ENCODE assay signal across 8 cellular contexts in the genomic region with DNA sequence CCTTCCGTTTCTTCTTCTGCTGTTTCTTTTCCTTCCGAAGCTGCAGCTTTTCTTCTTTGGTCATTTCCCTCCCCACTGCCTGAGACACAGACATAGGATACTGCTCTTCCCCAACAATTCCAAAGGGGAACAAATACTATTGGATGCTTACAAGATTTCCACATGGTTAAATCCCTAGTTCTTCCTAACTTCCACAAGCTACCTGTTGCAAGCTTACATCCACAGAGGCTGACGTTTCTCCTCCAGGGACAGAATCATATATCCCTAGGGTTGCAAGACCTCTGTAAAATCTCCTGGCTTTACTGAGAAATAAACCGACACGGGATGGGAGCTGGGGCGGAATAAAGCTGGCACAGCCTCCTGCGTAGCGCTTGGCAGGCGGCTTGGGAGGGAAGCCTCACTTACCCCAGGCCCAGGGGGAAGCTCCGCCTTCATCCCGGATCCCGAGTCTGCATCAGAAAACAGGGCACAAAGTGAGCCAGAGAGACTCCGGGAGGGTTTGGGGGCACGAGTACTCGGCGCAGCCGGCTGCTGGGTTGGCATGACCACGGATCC. TPM values are rescaled to one million over a fixed set of nuclear protein-coding genes. Genes with fewer than 3 reads are reported as not detected.
DNase-seq lines count a peak whose midpoint lies in the region; ATAC-seq and TF ChIP-seq lines count a peak whose summit lies in the region.

No MANE protein-coding gene starts in this region.

- H3K9me3 ChIP-seq in colonic mucosa = no peaks in the 10 kb centered on the region
- no peaks in the 10 kb centered on the region for H3K9me3 ChIP-seq in left lung
- H3K9me3 ChIP-seq in stomach smooth muscle (ENCODE audit: control insufficient read depth in 2 of 2, low read length in 2 of 2) = no peaks in the 10 kb centered on the region

- ATAC-seq in HG02610 (IDR thresholded peaks at IDR 0.05; ENCODE audit: unreplicated experiment) = peak; percentile 11
- peak; percentile 50 for ATAC-seq in left lung

- TF ChIP-seq CTCF in colonic mucosa (IDR thresholded peaks at IDR 0.05) = no peak
- TF ChIP-seq CTCF in left lung (IDR thresholded peaks at IDR 0.05) = no peak

- DNase-seq in NCI-H2081 (lab: John Stamatoyannopoulos, UW) (peak; percentile 46 to 65), NCI-H2081 treated with DMSO at 0.1 percent for 48 hours (lab: John Stamatoyannopoulos, UW) (no peak), OCI-M1 (lab: John Stamatoyannopoulos, UW) (peak; percentile 69), colonic mucosa (peak; percentile 65), left lung (peak in 1 of 2 donors; percentile 71), CD1c-positive myeloid dendritic cell (ENCODE audit: extremely low spot score) (no peak)

- intact Hi-C loops in colonic mucosa (cut with DNase I) (no loop called here), left lung (cut with DNase I) (no loop called here)

- H3K4me1 ChIP-seq in colonic mucosa (peaks cover 17% of the 10 kb centered on the region), left lung (peaks cover 31 to 37% of the 10 kb centered on the region in 2 donors), stomach smooth muscle (ENCODE audit: control insufficient read depth, insufficient read depth, low read length) (peaks cover 26% of the 10 kb centered on the region)

- H3K27me3 ChIP-seq in colonic mucosa (no peaks in the 10 kb centered on the region), left lung (no peaks in the 10 kb centered on the region), stomach smooth muscle (ENCODE audit: control insufficient read depth in 1 of 2, insufficient read depth in 2 of 2, low read length in 2 of 2) (no peaks in the 10 kb centered on the region)

- H3K9ac ChIP-seq in colonic mucosa (ENCODE audit: low read depth in 2 of 2, low read length in 2 of 2) = peak overlapping the region; percentile 97
- peak overlapping the region; percentile 93 to 95 for H3K9ac ChIP-seq in stomach smooth muscle (ENCODE audit: low read length in 2 of 2)

- H3K27ac ChIP-seq in colonic mucosa (peak overlapping the region; percentile 92), left lung (peak overlapping the region; percentile 79 to 94), stomach smooth muscle (ENCODE audit: low read length) (peak overlapping the region; percentile 90)

- H3K4me3 ChIP-seq in colonic mucosa (peak overlapping the region; percentile 84), left lung (peak overlapping the region; percentile 62 to 97), stomach smooth muscle (ENCODE audit: low read length in 2 of 2) (peak overlapping the region; percentile 83 to 96)

- H3K36me3 ChIP-seq in colonic mucosa (peaks cover 10% of the 10 kb centered on the region), left lung (peaks cover 0 to 65% of the 10 kb centered on the region in 2 donors), stomach smooth muscle (ENCODE audit: control insufficient read depth in 2 of 2, insufficient read depth in 2 of 2, low read length in 2 of 2) (peaks cover 45 to 53% of the 10 kb centered on the region in 2 donors)

RNA-seq across cellular contexts. Expression of gene EIF2B4, which starts 0.6 kb away (rescaled TPM):
- total RNA-seq in colonic mucosa = 10 to 100 TPM; 34.5 to 35.4 TPM
- 10 to 100 TPM; 30.7 to 36.9 TPM for total RNA-seq in left lung

RNA-seq across cellular contexts. Expression of gene SNX17, which starts 0.9 kb away (rescaled TPM):
- total RNA-seq in colonic mucosa (10 to 100 TPM; 77.1 to 99.6 TPM), left lung (100 to 1,000 TPM in 1 of 2 donors, 10 to 100 TPM in 1; 91.0 to 121 TPM)

RNA-seq across cellular contexts. Expression of gene ZNF513, which starts 11.0 kb away (rescaled TPM):
- total RNA-seq in colonic mucosa (10 to 100 TPM; 21.7 to 24.5 TPM), left lung (10 to 100 TPM; 16.4 to 17.2 TPM)

RNA-seq across cellular contexts. Expression of gene GTF3C2, which starts 13.0 kb away (rescaled TPM):
- 10 to 100 TPM; 48.4 to 60.0 TPM for total RNA-seq in colonic mucosa
- 10 to 100 TPM; 45.2 to 54.5 TPM for total RNA-seq in left lung

RNA-seq across cellular contexts. Expression of gene PPM1G, which starts 39.8 kb away (rescaled TPM):
- total RNA-seq in colonic mucosa (100 to 1,000 TPM in 1 of 2 donors, 10 to 100 TPM in 1; 63.0 to 119 TPM), left lung (10 to 100 TPM; 55.5 to 66.5 TPM)

Comparison
In these comparisons a context has a peak if more than half of its experiments do, and no peak if none do; other contexts are left out.
1. DNase-seq: peak in NCI-H2081 (2 of 2), OCI-M1 (single experiment) and colonic mucosa (single experiment); none in NCI-H2081 treated with DMSO at 0.1 percent for 48 hours (single experiment) and CD1c-positive myeloid dendritic cell (single experiment).
2. Peak in every context shown above with its lines, with median percentiles within 50 percentile points of each other: H3K27ac ChIP-seq and H3K4me3 ChIP-seq.